22 cellular contexts compared by ENCODE assay signal in the genomic region with DNA sequence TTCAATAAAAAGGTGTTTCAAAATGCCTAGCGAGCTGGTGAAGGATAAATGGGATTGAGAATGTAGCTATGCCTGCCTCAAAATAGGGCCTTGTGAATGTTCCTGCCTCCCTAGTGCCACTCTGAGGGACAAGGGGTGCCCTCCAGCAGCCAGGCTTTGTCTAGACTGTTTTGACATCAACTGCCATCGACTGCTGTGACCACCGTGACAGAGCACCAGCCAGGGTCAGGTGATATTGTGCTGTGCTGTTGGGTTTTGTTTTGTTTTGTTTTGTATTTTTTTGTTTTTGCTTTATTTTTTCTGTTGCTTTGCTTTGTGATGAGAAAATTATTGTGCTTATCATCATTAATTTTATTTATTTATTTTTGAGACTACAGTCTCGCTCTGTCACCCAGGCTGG.
DNase-seq lines count a peak whose midpoint lies in the region; TF ChIP-seq lines count a peak whose summit lies in the region.
"Had no signal": no experiment of that assay in that cellular context is flagged by ENCODE, and none has a peak within 500 bp of the region (broad histone marks: within the 10 kb centered on the region; RNA-seq: fewer than 3 reads in every experiment).

No MANE protein-coding gene starts in this region.

- TF ChIP-seq POLR2A in spleen (IDR thresholded peaks at IDR 0.05), result no peak

- H3K27me3 ChIP-seq in spleen (replicated peaks in 1 of 7) (peaks cover 0 to 24% (median 0%) of the 10 kb centered on the region in 7 donors), SJCRH30 (no peaks in the 10 kb centered on the region)

- H3K4me3 ChIP-seq in HEK293 (ENCODE audit: low read depth, low read length) (no peak overlapping the region), spleen (no peak overlapping the region), SJCRH30 (no peak overlapping the region)
- H3K4me3 ChIP-seq: PC-9 had no signal

- WGBS in spleen, 5 donors, result 57 to 91% (median 80%) methylated on average over 4 of the region's 4 CpGs

- TF ChIP-seq CTCF in HEK293 (tag by site-specific recombination; IDR thresholded peaks at IDR 0.05) (no peak), spleen (IDR thresholded peaks at IDR 0.05 in 8 of 11, conservative IDR thresholded peaks at IDR 0.05 in 3 of 11) (no peak)

- H3K27ac ChIP-seq in HEK293 (ENCODE audit: extremely low read depth, low read depth, low read length) (no peak overlapping the region), spleen (no peak overlapping the region), SJCRH30 (no peak overlapping the region)
- H3K27ac ChIP-seq: PC-9 had no signal

- POLR2A ChIA-PET in HEK293 (lab: Yijun Ruan, JAX), result no interaction called here

- H3K9me3 ChIP-seq in HEK293 (ENCODE audit: control insufficient read depth, insufficient read depth, low read depth, low read length), result no peaks in the 10 kb centered on the region
- no peaks in the 10 kb centered on the region for H3K9me3 ChIP-seq in spleen
- no peaks in the 10 kb centered on the region for H3K9me3 ChIP-seq in SJCRH30 (replicated peaks)

- intact Hi-C loops in spleen (cut with DNase I; ENCODE audit: low total_unique reads), result loop anchor here (5.0 kb wide), 1 partner anchor 245 kb away; no protein-coding TSS in a partner anchor

- H3K36me3 ChIP-seq in HEK293 (ENCODE audit: control insufficient read depth in 2 of 2, insufficient read depth in 1 of 2, low read length in 2 of 2), result peaks cover 0 to 6% of the 10 kb centered on the region in 2 experiments; a peak in 1 of 3 replicates
- no peaks in the 10 kb centered on the region for H3K36me3 ChIP-seq in spleen
- no peaks in the 10 kb centered on the region for H3K36me3 ChIP-seq in SJCRH30

- CTCF ChIA-PET in HEK293 (lab: Yijun Ruan, JAX), result interaction anchor here (0.6 to 4.1 kb wide), 10 partner anchors 9 to 243 kb away, joined by 3 to 15 read pairs (median 6); a partner anchor contains a TSS

- H3K4me1 ChIP-seq in HEK293 (ENCODE audit: control insufficient read depth, insufficient read depth, low read length) (peaks cover 7% of the 10 kb centered on the region), spleen (peaks cover 16 to 42% (median 31%) of the 10 kb centered on the region in 6 donors), SJCRH30 (peaks cover 4% of the 10 kb centered on the region; the same call in 1 of the 2 replicates)

- DNase-seq in activated effector memory CD4-positive, alpha-beta T cell treated with anti-CD3 and anti-CD28 coated beads, Interleukin-2, amount 50 U/mL, for 16 hours, result peak; percentile 38
- DNase-seq in activated effector memory CD4-positive, alpha-beta T cell treated with Interleukin-2 at 50 U/mL for 16 hours, result no peak
- DNase-seq in islet precursor cell, result peak; percentile 20
- DNase-seq in spleen, result peak; percentile 34
- DNase-seq in SJCRH30, result no peak
- no peak for DNase-seq in foreskin melanocyte
- DNase-seq: 8988T, ACHN, DMS153, DND-41, GOT3, HCEC 1CT, NCI-H1048, NCI-H1417 treated with DMSO at 0.1 percent for 48 hours, NCI-H1694 treated with DMSO at 0.1 percent for 48 hours, NCI-H2081, NCI-H2227 treated with DMSO at 0.1 percent for 48 hours, NCI-H526 treated with DMSO at 0.1 percent for 48 hours, PC-9, RPMI8226, SIG-M5 had no signal

TF ChIP-seq in HEK293, 187 proteins besides CTCF, POLR2A, EP300 and RAD21:
- TF ChIP-seq ZNF610 (tag by site-specific recombination; IDR thresholded peaks at IDR 0.05; ENCODE audit: borderline replicate concordance) (no peak), SALL2 (tag by site-specific recombination; IDR thresholded peaks at IDR 0.05; ENCODE audit: borderline replicate concordance) (no peak), ZNF10 (tag by site-specific recombination; IDR thresholded peaks at IDR 0.05) (peak; percentile 90)

Comparison
In these comparisons a context has a peak if more than half of its experiments do, and no peak if none do; other contexts are left out.
1. DNase-seq: peak in activated effector memory CD4-positive, alpha-beta T cell treated with anti-CD3 and anti-CD28 coated beads, Interleukin-2, amount 50 U/mL, for 16 hours (single experiment), islet precursor cell (single experiment) and spleen (single experiment); none in activated effector memory CD4-positive, alpha-beta T cell treated with Interleukin-2 at 50 U/mL for 16 hours (single experiment), SJCRH30 (0 of 2) and foreskin melanocyte (single experiment).